ENCODE assay signal across 15 cellular contexts in the genomic region with DNA sequence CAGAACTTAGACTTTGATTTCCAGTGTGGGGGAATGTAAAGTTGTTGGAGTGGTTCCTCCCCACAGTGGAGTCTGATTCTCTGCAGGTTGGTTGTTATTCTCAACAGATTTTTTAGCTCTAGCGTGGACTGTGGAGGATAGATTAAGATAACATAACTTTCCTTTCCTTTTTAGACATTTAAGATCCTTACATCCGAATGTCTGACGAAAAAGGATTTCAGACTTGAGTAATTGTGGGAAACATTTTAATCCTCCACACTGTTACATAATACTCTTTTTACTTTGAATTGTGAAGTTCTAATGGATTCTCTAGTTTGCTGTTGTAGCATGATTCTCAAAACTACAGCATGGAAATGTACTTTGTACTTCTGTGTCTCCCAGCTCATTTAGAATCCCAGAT.
"Had no signal": no experiment of that assay in that cellular context is flagged by ENCODE, and none has a peak within 500 bp of the region (broad histone marks: within the 10 kb centered on the region; RNA-seq: fewer than 3 reads in every experiment).

No MANE protein-coding gene starts in this region.

- H3K4me1 Mint-ChIP-seq: activated B cell treated with CpG ODN at 0.5 μM for 24 hours had no signal

- H3K4me3 Mint-ChIP-seq: activated B cell treated with CpG ODN at 0.5 μM for 24 hours; activated CD4-positive, alpha-beta memory T cell treated with anti-CD3 and anti-CD28 coated beads, Interleukin-2, amount 10 ng/mL, durations not matched to agents 7 days and 5 days; activated CD8-positive, alpha-beta memory T cell treated with anti-CD3 and anti-CD28 coated beads, Interleukin-2, amount 10 ng/mL, durations not matched to agents 7 days and 5 days; activated naive CD8-positive, alpha-beta T cell treated with anti-CD3 and anti-CD28 coated beads for 36 hours; brain; stimulated activated memory B cell treated with anti-CD40 and anti-IgM and Interleukin-4, amounts not matched to agents 10 μg/mL and 1 μg/mL and 100 μg/mL, for 72 hours had no signal

- H3K9me3 Mint-ChIP-seq: activated B cell treated with CpG ODN at 0.5 μM for 24 hours; activated CD4-positive, alpha-beta memory T cell treated with anti-CD3 and anti-CD28 coated beads, Interleukin-2, amount 10 ng/mL, durations not matched to agents 7 days and 5 days; activated naive CD8-positive, alpha-beta T cell treated with anti-CD3 and anti-CD28 coated beads for 36 hours; brain had no signal

- H3K36me3 ChIP-seq: colonic mucosa, ovary, right lobe of liver had no signal

- H3K27me3 ChIP-seq: colonic mucosa, ovary, right lobe of liver had no signal

- H3K27ac ChIP-seq: colonic mucosa, psoas muscle, right lobe of liver had no signal

- H3K4me3 ChIP-seq: colonic mucosa, ovary, psoas muscle, right lobe of liver had no signal

- H3K27me3 Mint-ChIP-seq: activated B cell treated with CpG ODN at 0.5 μM for 24 hours; activated CD4-positive, alpha-beta memory T cell treated with anti-CD3 and anti-CD28 coated beads, Interleukin-2, amount 10 ng/mL, durations not matched to agents 7 days and 5 days; activated naive CD8-positive, alpha-beta T cell treated with anti-CD3 and anti-CD28 coated beads for 36 hours; brain had no signal

- ATAC-seq: activated CD8-positive, alpha-beta memory T cell treated with anti-CD3 and anti-CD28 coated beads, Interleukin-2, amount 10 ng/mL, durations not matched to agents 7 days and 5 days; psoas muscle; right lobe of liver; stimulated activated memory B cell treated with anti-CD40 and anti-IgM and Interleukin-4, amounts not matched to agents 10 μg/mL and 1 μg/mL and 100 μg/mL, for 72 hours had no signal

- DNase-seq: activated B cell treated with CpG ODN at 0.5 μM for 24 hours; activated CD4-positive, alpha-beta memory T cell treated with anti-CD3 and anti-CD28 coated beads, Interleukin-2, amount 10 ng/mL, durations not matched to agents 7 days and 5 days; activated CD4-positive, alpha-beta T cell treated with anti-CD3 and anti-CD28 coated beads for 48 hours; activated CD8-positive, alpha-beta memory T cell treated with anti-CD3 and anti-CD28 coated beads, Interleukin-2, amount 10 ng/mL, durations not matched to agents 7 days and 5 days; activated naive CD4-positive, alpha-beta T cell; activated naive CD8-positive, alpha-beta T cell treated with anti-CD3 and anti-CD28 coated beads for 36 hours; central memory CD4-positive, alpha-beta T cell; colonic mucosa; midbrain; ovary; psoas muscle; right lobe of liver; stimulated activated CD4-positive, alpha-beta T cell treated with anti-CD3 and anti-CD28 coated beads, Interleukin-4, amount 100 ng/mL, for 4 hours had no signal

- H3K4me1 ChIP-seq: colonic mucosa, right lobe of liver had no signal

- H3K27ac Mint-ChIP-seq: activated B cell treated with CpG ODN at 0.5 μM for 24 hours; activated CD4-positive, alpha-beta memory T cell treated with anti-CD3 and anti-CD28 coated beads, Interleukin-2, amount 10 ng/mL, durations not matched to agents 7 days and 5 days; activated CD8-positive, alpha-beta memory T cell treated with anti-CD3 and anti-CD28 coated beads, Interleukin-2, amount 10 ng/mL, durations not matched to agents 7 days and 5 days; activated naive CD8-positive, alpha-beta T cell treated with anti-CD3 and anti-CD28 coated beads for 36 hours; brain; stimulated activated memory B cell treated with anti-CD40 and anti-IgM and Interleukin-4, amounts not matched to agents 10 μg/mL and 1 μg/mL and 100 μg/mL, for 72 hours had no signal

- H3K36me3 Mint-ChIP-seq: brain; stimulated activated memory B cell treated with anti-CD40 and anti-IgM and Interleukin-4, amounts not matched to agents 10 μg/mL and 1 μg/mL and 100 μg/mL, for 72 hours had no signal

- H3K9me3 ChIP-seq: colonic mucosa, ovary, psoas muscle, right lobe of liver had no signal
